In genomic region chr6:399785-400517, GRCh38 we compare ENCODE assay signal across 11 cellular contexts. TPM values are rescaled to one million over a fixed set of nuclear protein-coding genes. Genes with fewer than 3 reads are reported as not detected.
A peak's percentile ranks its signal among the peaks of the same experiment; 100 is the strongest.
DNase-seq lines count a peak whose midpoint lies in the region; ATAC-seq and TF ChIP-seq lines count a peak whose summit lies in the region.
"Had no signal": no experiment of that assay in that cellular context is flagged by ENCODE, and none has a peak within 500 bp of the region (broad histone marks: within the 10 kb centered on the region; RNA-seq: fewer than 3 reads in every experiment).

No MANE protein-coding gene starts in this region.

- no peaks in the 10 kb centered on the region for H3K27me3 Mint-ChIP-seq in IgD-negative memory B cell
- no peaks in the 10 kb centered on the region for H3K27me3 Mint-ChIP-seq in activated naive CD8-positive, alpha-beta T cell treated with anti-CD3 and anti-CD28 coated beads for 36 hours

- peak overlapping the region; percentile 86 to 96 (median 96) for H3K27ac Mint-ChIP-seq in IgD-negative memory B cell
- peak overlapping the region; percentile 80 for H3K27ac Mint-ChIP-seq in activated naive CD8-positive, alpha-beta T cell treated with anti-CD3 and anti-CD28 coated beads for 36 hours
- H3K27ac Mint-ChIP-seq: HFFc6 had no signal

- DNase-seq in GM12865 (ENCODE audit: low read depth) (peak; percentile 74), kidney tubule cell (ENCODE audit: low spot score) (no peak), OCI-M2 (lab: John Stamatoyannopoulos, UW; ENCODE audit: unreplicated experiment) (no peak), glomerular visceral epithelial cell (ENCODE audit: extremely low spot score) (no peak)
- peak; percentile 63 for DNase-seq in activated naive CD8-positive, alpha-beta T cell treated with anti-CD3 and anti-CD28 coated beads for 36 hours
- DNase-seq: HFFc6, NCI-H1092 treated with DMSO at 0.1 percent for 48 hours had no signal

- H3K36me3 Mint-ChIP-seq in IgD-negative memory B cell, result peaks cover 13% of the 10 kb centered on the region
- peaks cover 94% of the 10 kb centered on the region for H3K36me3 Mint-ChIP-seq in activated naive CD8-positive, alpha-beta T cell treated with anti-CD3 and anti-CD28 coated beads for 36 hours

- H3K4me1 Mint-ChIP-seq in IgD-negative memory B cell, result peaks cover 39 to 79% (median 59%) of the 10 kb centered on the region in 3 donors
- H3K4me1 Mint-ChIP-seq in activated naive CD8-positive, alpha-beta T cell treated with anti-CD3 and anti-CD28 coated beads for 36 hours, result peaks cover 88% of the 10 kb centered on the region

- no peaks in the 10 kb centered on the region for H3K9me3 Mint-ChIP-seq in IgD-negative memory B cell
- no peaks in the 10 kb centered on the region for H3K9me3 Mint-ChIP-seq in activated naive CD8-positive, alpha-beta T cell treated with anti-CD3 and anti-CD28 coated beads for 36 hours

- peak overlapping the region; percentile 13 to 80 (median 68) for H3K4me3 Mint-ChIP-seq in IgD-negative memory B cell
- H3K4me3 Mint-ChIP-seq in activated naive CD8-positive, alpha-beta T cell treated with anti-CD3 and anti-CD28 coated beads for 36 hours, result peak overlapping the region; percentile 61
- H3K4me3 Mint-ChIP-seq: HFFc6 had no signal

- H3K4me3 ChIP-seq in GM12865 (ENCODE audit: low read depth, low read length), result no peak overlapping the region

- no peak for TF ChIP-seq CTCF in GM12865 (IDR thresholded peaks at IDR 0.05; ENCODE audit: insufficient read depth, low read depth, low read length, missing control alignments)

- ATAC-seq in GM21360 (IDR thresholded peaks at IDR 0.05; ENCODE audit: unreplicated experiment) (peak; percentile 54), GM18873 (IDR thresholded peaks at IDR 0.05; ENCODE audit: low FRiP score, unreplicated experiment) (no peak)
- ATAC-seq: Right ventricle myocardium inferior had no signal

RNA-seq across cellular contexts. Expression of gene IRF4, which starts 8.4 kb away (rescaled TPM):
- 22.9 TPM for polyA plus RNA-seq in IgD-negative memory B cell
- 100 to 1,000 TPM; 432 to 438 TPM for total RNA-seq in activated naive CD8-positive, alpha-beta T cell treated with anti-CD3 and anti-CD28 coated beads for 36 hours
- total RNA-seq: HFFc6 had no signal

Comparison
In these comparisons a context has a peak if more than half of its experiments do, and no peak if none do; other contexts are left out.
1. DNase-seq: peak in GM12865 (single experiment) and activated naive CD8-positive, alpha-beta T cell treated with anti-CD3 and anti-CD28 coated beads for 36 hours (single experiment); none in kidney tubule cell (single experiment), OCI-M2 (single experiment) and glomerular visceral epithelial cell (single experiment).